1 cellular context compared by ENCODE assay signal in the genomic region with DNA sequence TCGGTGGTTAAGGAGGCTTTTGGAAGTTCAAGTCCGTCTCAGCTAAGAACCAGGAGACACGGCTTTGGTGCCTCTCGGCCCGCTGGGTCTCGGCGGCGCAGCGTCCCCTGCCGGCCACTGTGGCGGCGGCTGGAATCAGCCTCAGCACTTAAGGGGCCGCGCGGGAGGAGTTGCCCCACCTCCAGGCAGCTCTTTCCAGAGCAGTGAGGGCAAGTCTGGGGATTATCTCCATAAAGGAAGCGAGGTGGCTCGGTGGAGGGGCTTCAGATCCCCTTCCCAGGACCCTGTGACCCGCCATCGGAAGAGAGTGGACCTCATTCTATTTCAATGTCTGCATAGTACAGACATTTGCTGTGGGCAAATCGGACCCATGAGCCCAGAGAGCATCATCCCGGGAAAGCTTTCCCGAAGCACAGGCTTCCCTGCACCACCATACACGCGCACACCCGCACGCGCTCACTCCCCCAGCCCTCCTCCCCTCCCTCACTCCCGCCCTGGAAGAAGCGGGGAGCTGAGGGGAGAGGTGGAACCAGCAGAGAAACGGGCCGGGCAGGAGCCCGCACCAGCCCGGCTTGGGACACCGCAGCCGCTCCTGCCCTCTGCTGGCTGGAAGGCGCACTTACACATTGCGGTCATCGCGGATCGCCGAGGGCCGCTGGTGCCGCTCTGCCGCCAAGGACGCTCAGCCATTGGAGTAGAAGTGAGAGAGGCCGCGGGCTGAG.
TF ChIP-seq lines count a peak whose summit lies in the region.

No MANE protein-coding gene starts in this region.

TF ChIP-seq in HepG2, 621 proteins besides CTCF, POLR2A, EP300 and RAD21 (continued from another document and continues in another):
- TF ChIP-seq, protein P1, sequence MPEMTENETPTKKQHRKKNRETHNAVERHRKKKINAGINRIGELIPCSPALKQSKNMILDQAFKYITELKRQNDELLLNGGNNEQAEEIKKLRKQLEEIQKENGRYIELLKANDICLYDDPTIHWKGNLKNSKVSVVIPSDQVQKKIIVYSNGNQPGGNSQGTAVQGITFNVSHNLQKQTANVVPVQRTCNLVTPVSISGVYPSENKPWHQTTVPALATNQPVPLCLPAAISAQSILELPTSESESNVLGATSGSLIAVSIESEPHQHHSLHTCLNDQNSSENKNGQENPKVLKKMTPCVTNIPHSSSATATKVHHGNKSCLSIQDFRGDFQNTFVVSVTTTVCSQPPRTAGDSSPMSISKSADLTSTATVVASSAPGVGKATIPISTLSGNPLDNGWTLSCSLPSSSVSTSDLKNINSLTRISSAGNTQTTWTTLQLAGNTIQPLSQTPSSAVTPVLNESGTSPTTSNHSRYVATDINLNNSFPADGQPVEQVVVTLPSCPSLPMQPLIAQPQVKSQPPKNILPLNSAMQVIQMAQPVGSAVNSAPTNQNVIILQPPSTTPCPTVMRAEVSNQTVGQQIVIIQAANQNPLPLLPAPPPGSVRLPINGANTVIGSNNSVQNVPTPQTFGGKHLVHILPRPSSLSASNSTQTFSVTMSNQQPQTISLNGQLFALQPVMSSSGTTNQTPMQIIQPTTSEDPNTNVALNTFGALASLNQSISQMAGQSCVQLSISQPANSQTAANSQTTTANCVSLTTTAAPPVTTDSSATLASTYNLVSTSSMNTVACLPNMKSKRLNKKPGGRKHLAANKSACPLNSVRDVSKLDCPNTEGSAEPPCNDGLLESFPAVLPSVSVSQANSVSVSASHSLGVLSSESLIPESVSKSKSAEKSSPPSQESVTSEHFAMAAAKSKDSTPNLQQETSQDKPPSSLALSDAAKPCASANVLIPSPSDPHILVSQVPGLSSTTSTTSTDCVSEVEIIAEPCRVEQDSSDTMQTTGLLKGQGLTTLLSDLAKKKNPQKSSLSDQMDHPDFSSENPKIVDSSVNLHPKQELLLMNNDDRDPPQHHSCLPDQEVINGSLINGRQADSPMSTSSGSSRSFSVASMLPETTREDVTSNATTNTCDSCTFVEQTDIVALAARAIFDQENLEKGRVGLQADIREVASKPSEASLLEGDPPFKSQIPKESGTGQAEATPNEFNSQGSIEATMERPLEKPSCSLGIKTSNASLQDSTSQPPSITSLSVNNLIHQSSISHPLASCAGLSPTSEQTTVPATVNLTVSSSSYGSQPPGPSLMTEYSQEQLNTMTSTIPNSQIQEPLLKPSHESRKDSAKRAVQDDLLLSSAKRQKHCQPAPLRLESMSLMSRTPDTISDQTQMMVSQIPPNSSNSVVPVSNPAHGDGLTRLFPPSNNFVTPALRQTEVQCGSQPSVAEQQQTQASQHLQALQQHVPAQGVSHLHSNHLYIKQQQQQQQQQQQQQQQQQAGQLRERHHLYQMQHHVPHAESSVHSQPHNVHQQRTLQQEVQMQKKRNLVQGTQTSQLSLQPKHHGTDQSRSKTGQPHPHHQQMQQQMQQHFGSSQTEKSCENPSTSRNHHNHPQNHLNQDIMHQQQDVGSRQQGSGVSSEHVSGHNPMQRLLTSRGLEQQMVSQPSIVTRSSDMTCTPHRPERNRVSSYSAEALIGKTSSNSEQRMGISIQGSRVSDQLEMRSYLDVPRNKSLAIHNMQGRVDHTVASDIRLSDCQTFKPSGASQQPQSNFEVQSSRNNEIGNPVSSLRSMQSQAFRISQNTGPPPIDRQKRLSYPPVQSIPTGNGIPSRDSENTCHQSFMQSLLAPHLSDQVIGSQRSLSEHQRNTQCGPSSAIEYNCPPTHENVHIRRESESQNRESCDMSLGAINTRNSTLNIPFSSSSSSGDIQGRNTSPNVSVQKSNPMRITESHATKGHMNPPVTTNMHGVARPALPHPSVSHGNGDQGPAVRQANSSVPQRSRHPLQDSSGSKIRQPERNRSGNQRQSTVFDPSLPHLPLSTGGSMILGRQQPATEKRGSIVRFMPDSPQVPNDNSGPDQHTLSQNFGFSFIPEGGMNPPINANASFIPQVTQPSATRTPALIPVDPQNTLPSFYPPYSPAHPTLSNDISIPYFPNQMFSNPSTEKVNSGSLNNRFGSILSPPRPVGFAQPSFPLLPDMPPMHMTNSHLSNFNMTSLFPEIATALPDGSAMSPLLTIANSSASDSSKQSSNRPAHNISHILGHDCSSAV (CRISPR knock-in tag; IDR thresholded peaks at IDR 0.05; ENCODE audit: borderline replicate concordance) = no peak
- TF ChIP-seq ETV6 (CRISPR knock-in tag; conservative IDR thresholded peaks at IDR 0.05) (0 out of 2 replicates have a peak, but pooled peaks have one; percentile 22), CBFB (CRISPR knock-in tag; IDR thresholded peaks at IDR 0.05) (peak; percentile 91), GPN1 (CRISPR knock-in tag; IDR thresholded peaks at IDR 0.05; ENCODE audit: borderline replicate concordance) (0 out of 2 replicates have a peak, but pooled peaks have one; percentile 27), NKX3-1 (CRISPR knock-in tag; IDR thresholded peaks at IDR 0.05) (0 out of 2 replicates have a peak, but pooled peaks have one; percentile 55), ZNF280B (CRISPR knock-in tag; IDR thresholded peaks at IDR 0.05; ENCODE audit: borderline replicate concordance) (no peak), WIZ (CRISPR knock-in tag; IDR thresholded peaks at IDR 0.05) (no peak; the same call in 1 of the 2 replicates), NCOR1 (IDR thresholded peaks at IDR 0.05; ENCODE audit: borderline replicate concordance, low read length) (no peak), TMF1 (CRISPR knock-in tag; IDR thresholded peaks at IDR 0.05; ENCODE audit: low read depth) (no peak), ZNF335 (CRISPR knock-in tag; IDR thresholded peaks at IDR 0.05) (no peak), DBP (CRISPR knock-in tag; IDR thresholded peaks at IDR 0.05; ENCODE audit: not compliant biosample characterization) (no peak), AHR (CRISPR knock-in tag; IDR thresholded peaks at IDR 0.05) (no peak), BCL6 (CRISPR knock-in tag; IDR thresholded peaks at IDR 0.05) (no peak), CREB1 (IDR thresholded peaks at IDR 0.05) (no peak), CREB1 (CRISPR knock-in tag; IDR thresholded peaks at IDR 0.05) (no peak), ZNF350 (CRISPR knock-in tag; IDR thresholded peaks at IDR 0.05; ENCODE audit: borderline replicate concordance, low read depth) (peak; percentile 16; the same call in 1 of the 2 replicates), ZNF775 (CRISPR knock-in tag; IDR thresholded peaks at IDR 0.05; ENCODE audit: borderline replicate concordance) (no peak), ZFP91 (CRISPR knock-in tag; IDR thresholded peaks at IDR 0.05; ENCODE audit: borderline replicate concordance) (peak; percentile 89), KAT7 (CRISPR knock-in tag; IDR thresholded peaks at IDR 0.05; ENCODE audit: borderline replicate concordance) (no peak; the same call in 1 of the 2 replicates), ZNF567 (CRISPR knock-in tag; IDR thresholded peaks at IDR 0.05; ENCODE audit: borderline replicate concordance) (no peak)
- TF ChIP-seq, protein P2, sequence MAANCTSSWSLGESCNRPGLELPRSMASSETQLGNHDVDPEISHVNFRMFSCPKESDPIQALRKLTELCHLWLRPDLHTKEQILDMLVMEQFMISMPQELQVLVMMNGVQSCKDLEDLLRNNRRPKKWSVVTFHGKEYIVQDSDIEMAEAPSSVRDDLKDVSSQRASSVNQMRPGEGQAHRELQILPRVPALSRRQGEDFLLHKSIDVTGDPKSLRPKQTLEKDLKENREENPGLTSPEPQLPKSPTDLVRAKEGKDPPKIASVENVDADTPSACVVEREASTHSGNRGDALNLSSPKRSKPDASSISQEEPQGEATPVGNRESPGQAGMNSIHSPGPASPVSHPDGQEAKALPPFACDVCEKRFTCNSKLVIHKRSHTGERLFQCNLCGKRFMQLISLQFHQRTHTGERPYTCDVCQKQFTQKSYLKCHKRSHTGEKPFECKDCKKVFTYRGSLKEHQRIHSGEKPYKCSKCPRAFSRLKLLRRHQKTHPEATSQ (CRISPR knock-in tag; IDR thresholded peaks at IDR 0.05; ENCODE audit: borderline replicate concordance) = 0 out of 2 replicates have a peak, but pooled peaks have one; percentile 61
- TF ChIP-seq, protein P3, sequence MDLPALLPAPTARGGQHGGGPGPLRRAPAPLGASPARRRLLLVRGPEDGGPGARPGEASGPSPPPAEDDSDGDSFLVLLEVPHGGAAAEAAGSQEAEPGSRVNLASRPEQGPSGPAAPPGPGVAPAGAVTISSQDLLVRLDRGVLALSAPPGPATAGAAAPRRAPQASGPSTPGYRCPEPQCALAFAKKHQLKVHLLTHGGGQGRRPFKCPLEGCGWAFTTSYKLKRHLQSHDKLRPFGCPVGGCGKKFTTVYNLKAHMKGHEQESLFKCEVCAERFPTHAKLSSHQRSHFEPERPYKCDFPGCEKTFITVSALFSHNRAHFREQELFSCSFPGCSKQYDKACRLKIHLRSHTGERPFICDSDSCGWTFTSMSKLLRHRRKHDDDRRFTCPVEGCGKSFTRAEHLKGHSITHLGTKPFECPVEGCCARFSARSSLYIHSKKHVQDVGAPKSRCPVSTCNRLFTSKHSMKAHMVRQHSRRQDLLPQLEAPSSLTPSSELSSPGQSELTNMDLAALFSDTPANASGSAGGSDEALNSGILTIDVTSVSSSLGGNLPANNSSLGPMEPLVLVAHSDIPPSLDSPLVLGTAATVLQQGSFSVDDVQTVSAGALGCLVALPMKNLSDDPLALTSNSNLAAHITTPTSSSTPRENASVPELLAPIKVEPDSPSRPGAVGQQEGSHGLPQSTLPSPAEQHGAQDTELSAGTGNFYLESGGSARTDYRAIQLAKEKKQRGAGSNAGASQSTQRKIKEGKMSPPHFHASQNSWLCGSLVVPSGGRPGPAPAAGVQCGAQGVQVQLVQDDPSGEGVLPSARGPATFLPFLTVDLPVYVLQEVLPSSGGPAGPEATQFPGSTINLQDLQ (CRISPR knock-in tag; IDR thresholded peaks at IDR 0.05) = no peak; the same call in 1 of the 2 replicates
- TF ChIP-seq, protein P4, sequence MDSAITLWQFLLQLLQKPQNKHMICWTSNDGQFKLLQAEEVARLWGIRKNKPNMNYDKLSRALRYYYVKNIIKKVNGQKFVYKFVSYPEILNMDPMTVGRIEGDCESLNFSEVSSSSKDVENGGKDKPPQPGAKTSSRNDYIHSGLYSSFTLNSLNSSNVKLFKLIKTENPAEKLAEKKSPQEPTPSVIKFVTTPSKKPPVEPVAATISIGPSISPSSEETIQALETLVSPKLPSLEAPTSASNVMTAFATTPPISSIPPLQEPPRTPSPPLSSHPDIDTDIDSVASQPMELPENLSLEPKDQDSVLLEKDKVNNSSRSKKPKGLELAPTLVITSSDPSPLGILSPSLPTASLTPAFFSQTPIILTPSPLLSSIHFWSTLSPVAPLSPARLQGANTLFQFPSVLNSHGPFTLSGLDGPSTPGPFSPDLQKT (CRISPR knock-in tag; IDR thresholded peaks at IDR 0.05; ENCODE audit: borderline replicate concordance) = 0 out of 2 replicates have a peak, but pooled peaks have one; percentile 15
- TF ChIP-seq, protein P5, sequence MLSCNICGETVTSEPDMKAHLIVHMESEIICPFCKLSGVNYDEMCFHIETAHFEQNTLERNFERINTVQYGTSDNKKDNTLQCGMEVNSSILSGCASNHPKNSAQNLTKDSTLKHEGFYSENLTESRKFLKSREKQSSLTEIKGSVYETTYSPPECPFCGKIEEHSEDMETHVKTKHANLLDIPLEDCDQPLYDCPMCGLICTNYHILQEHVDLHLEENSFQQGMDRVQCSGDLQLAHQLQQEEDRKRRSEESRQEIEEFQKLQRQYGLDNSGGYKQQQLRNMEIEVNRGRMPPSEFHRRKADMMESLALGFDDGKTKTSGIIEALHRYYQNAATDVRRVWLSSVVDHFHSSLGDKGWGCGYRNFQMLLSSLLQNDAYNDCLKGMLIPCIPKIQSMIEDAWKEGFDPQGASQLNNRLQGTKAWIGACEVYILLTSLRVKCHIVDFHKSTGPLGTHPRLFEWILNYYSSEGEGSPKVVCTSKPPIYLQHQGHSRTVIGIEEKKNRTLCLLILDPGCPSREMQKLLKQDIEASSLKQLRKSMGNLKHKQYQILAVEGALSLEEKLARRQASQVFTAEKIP (CRISPR knock-in tag; IDR thresholded peaks at IDR 0.05; ENCODE audit: borderline replicate concordance) = no peak
- TF ChIP-seq, protein P6, sequence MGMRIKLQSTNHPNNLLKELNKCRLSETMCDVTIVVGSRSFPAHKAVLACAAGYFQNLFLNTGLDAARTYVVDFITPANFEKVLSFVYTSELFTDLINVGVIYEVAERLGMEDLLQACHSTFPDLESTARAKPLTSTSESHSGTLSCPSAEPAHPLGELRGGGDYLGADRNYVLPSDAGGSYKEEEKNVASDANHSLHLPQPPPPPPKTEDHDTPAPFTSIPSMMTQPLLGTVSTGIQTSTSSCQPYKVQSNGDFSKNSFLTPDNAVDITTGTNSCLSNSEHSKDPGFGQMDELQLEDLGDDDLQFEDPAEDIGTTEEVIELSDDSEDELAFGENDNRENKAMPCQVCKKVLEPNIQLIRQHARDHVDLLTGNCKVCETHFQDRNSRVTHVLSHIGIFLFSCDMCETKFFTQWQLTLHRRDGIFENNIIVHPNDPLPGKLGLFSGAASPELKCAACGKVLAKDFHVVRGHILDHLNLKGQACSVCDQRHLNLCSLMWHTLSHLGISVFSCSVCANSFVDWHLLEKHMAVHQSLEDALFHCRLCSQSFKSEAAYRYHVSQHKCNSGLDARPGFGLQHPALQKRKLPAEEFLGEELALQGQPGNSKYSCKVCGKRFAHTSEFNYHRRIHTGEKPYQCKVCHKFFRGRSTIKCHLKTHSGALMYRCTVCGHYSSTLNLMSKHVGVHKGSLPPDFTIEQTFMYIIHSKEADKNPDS (CRISPR knock-in tag; IDR thresholded peaks at IDR 0.05) = no peak
